In the genomic region with DNA sequence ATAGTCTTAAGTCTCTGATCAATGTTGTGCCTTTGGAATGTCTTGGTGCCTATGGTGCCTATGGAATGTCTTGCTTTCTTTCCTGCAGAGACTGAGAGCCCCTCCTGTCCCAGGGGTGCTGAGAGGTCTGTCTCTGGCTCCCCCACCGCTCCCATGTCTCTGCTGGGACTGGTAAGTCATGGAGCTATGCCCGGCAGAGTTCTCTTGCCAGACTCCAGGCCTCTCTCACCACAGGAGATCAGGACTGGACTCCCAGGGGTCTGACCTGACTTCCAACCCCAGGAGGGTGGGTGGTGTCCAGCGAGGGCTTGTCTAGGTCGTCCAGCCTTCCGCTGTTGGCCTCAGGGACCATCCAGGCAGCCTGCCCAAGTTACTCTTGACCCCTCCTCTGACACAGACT, we compare ENCODE assay signal across 19 cellular contexts. TPM values are rescaled to one million over a fixed set of nuclear protein-coding genes. Genes with fewer than 3 reads are reported as not detected.
DNase-seq lines count a peak whose midpoint lies in the region; ATAC-seq, FAIRE-seq and TF ChIP-seq lines count a peak whose summit lies in the region.
"Had no signal": no experiment of that assay in that cellular context is flagged by ENCODE, and none has a peak within 500 bp of the region (broad histone marks: within the 10 kb centered on the region; RNA-seq: fewer than 3 reads in every experiment).

No MANE protein-coding gene starts in this region.

- FAIRE-seq in HepG2 (lab: Jason Lieb, UNC), result no peak
- FAIRE-seq: H1 had no signal

- no peak overlapping the region for H3K4me3 Mint-ChIP-seq in activated naive CD8-positive, alpha-beta T cell
- H3K4me3 Mint-ChIP-seq in activated naive CD8-positive, alpha-beta T cell treated with anti-CD3 and anti-CD28 coated beads for 36 hours, result no peak overlapping the region
- no peak overlapping the region for H3K4me3 Mint-ChIP-seq in stimulated activated memory B cell treated with anti-CD40 and anti-IgM and Interleukin-4, amounts not matched to agents 10 μg/mL and 1 μg/mL and 100 μg/mL, for 72 hours
- no peak overlapping the region for H3K4me3 Mint-ChIP-seq in neural progenitor cell
- H3K4me3 Mint-ChIP-seq: brain had no signal

- TF ChIP-seq RAD21 in HepG2 (CRISPR knock-in tag; IDR thresholded peaks at IDR 0.05), result no peak

- WGBS in HepG2 (ENCODE audit: low lambda C conversion rate), result 57% methylated on average over 3 of the region's 5 CpGs

- H2AFZ ChIP-seq in HepG2 (ENCODE audit: low read length) (no peak overlapping the region), neural progenitor cell (replicated peaks) (no peak overlapping the region)

- H3K79me2 ChIP-seq in HepG2 (ENCODE audit: insufficient read depth, low read length) (no peaks in the 10 kb centered on the region), neural progenitor cell (ENCODE audit: low read depth) (no peaks in the 10 kb centered on the region)

- in situ Hi-C loops in HepG2 (cut with HindIII; ENCODE audit: extremely low pct_ligation_motif_present, low pct_unique_long_range_greater_than_20kb), result loop anchor here (5.0 kb wide), 1 partner anchor 106 kb away; no protein-coding TSS in a partner anchor

- no peaks in the 10 kb centered on the region for H3K9me3 ChIP-seq in RWPE2 (ENCODE audit: severe bottlenecking)
- no peaks in the 10 kb centered on the region for H3K9me3 ChIP-seq in HepG2 (ENCODE audit: low read length)
- no peaks in the 10 kb centered on the region for H3K9me3 ChIP-seq in neural progenitor cell (ENCODE audit: low read depth)

- no peak for TF ChIP-seq POLR2A in HepG2 (IDR thresholded peaks at IDR 0.05; ENCODE audit: insufficient read depth in 1 of 2, low read depth in 2 of 2, low read length in 2 of 2)

- CTCF ChIA-PET in HepG2 (lab: Yijun Ruan, JAX; ENCODE audit: low intra/inter-chr PET ratio, low total read pairs), result interaction anchor here (1.4 to 3.5 kb wide), 3 partner anchors 7 to 108 kb away, joined by 4 to 77 read pairs (median 27); no protein-coding TSS in a partner anchor

- H3K27ac ChIP-seq in RWPE2 (ENCODE audit: poor library complexity, severe bottlenecking), result peak overlapping the region; percentile 99
- H3K27ac ChIP-seq in HepG2 (ENCODE audit: extremely low read length, insufficient read depth, low read length), result no peak overlapping the region
- no peak overlapping the region for H3K27ac ChIP-seq in neural progenitor cell
- H3K27ac ChIP-seq: C4-2B had no signal

- DNase-seq in activated naive CD8-positive, alpha-beta T cell treated with anti-CD3 and anti-CD28 coated beads for 36 hours, result no peak
- DNase-seq in RWPE2 (ENCODE audit: low spot score) (no peak), HepG2 (ENCODE audit: low spot score) (no peak), neural progenitor cell (ENCODE audit: low spot score) (no peak), RKO (ENCODE audit: low spot score) (no peak), hepatic stellate cell (ENCODE audit: low spot score) (no peak)
- DNase-seq: EL; glutamatergic neuron; NCI-H187; NCI-H526; stimulated activated naive CD4-positive, alpha-beta T cell had no signal

- H3K36me3 ChIP-seq in RWPE2 (ENCODE audit: low read depth) (no peaks in the 10 kb centered on the region), HepG2 (replicated peaks in 1 of 2; ENCODE audit: control insufficient read depth in 1 of 2, insufficient read depth in 2 of 2, low read length in 2 of 2) (no peaks in the 10 kb centered on the region), neural progenitor cell (no peaks in the 10 kb centered on the region)

- intact Hi-C loops in HepG2 (cut with micrococcal nuclease; ENCODE audit: unreplicated experiment), result no loop called here

- no peaks in the 10 kb centered on the region for H3K36me3 Mint-ChIP-seq in activated naive CD8-positive, alpha-beta T cell
- no peaks in the 10 kb centered on the region for H3K36me3 Mint-ChIP-seq in activated naive CD8-positive, alpha-beta T cell treated with anti-CD3 and anti-CD28 coated beads for 36 hours
- no peaks in the 10 kb centered on the region for H3K36me3 Mint-ChIP-seq in stimulated activated memory B cell treated with anti-CD40 and anti-IgM and Interleukin-4, amounts not matched to agents 10 μg/mL and 1 μg/mL and 100 μg/mL, for 72 hours
- H3K36me3 Mint-ChIP-seq in neural progenitor cell, result no peaks in the 10 kb centered on the region
- H3K36me3 Mint-ChIP-seq: activated naive CD4-positive, alpha-beta T cell treated with anti-CD3 and anti-CD28 coated beads, Interleukin-2, amount 50 U/mL, for 72 hours; brain had no signal

- H3K27me3 Mint-ChIP-seq in activated naive CD8-positive, alpha-beta T cell, result no peaks in the 10 kb centered on the region
- no peaks in the 10 kb centered on the region for H3K27me3 Mint-ChIP-seq in activated naive CD8-positive, alpha-beta T cell treated with anti-CD3 and anti-CD28 coated beads for 36 hours
- no peaks in the 10 kb centered on the region for H3K27me3 Mint-ChIP-seq in stimulated activated memory B cell treated with anti-CD40 and anti-IgM and Interleukin-4, amounts not matched to agents 10 μg/mL and 1 μg/mL and 100 μg/mL, for 72 hours
- peaks cover 14% of the 10 kb centered on the region for H3K27me3 Mint-ChIP-seq in neural progenitor cell (ENCODE audit: insufficient read depth, low read depth)

- no peak overlapping the region for H3K9ac ChIP-seq in HepG2 (ENCODE audit: insufficient read depth, low read depth, low read length)
- no peak overlapping the region for H3K9ac ChIP-seq in neural progenitor cell

- POLR2A ChIA-PET in HepG2 (lab: Yijun Ruan, JAX), result interaction anchor here (0.6 to 8.8 kb wide), 7 partner anchors 15 to 88 kb away, joined by 3 to 124 read pairs (median 3); no protein-coding TSS in a partner anchor

- H3K27me3 ChIP-seq in RWPE2 (ENCODE audit: insufficient read depth, poor library complexity, severe bottlenecking), result no peaks in the 10 kb centered on the region
- peaks cover 0 to 24% of the 10 kb centered on the region in 2 experiments; a peak in 3 of 5 replicates for H3K27me3 ChIP-seq in HepG2 (ENCODE audit: control insufficient read depth in 1 of 2, insufficient read depth in 2 of 2, low read length in 2 of 2)
- no peaks in the 10 kb centered on the region for H3K27me3 ChIP-seq in neural progenitor cell

- H3F3A ChIP-seq in neural progenitor cell (ENCODE audit: low read depth), result no peaks in the 10 kb centered on the region

- TF ChIP-seq CTCF in RWPE2 (IDR thresholded peaks at IDR 0.05; ENCODE audit: poor library complexity, severe bottlenecking), result no peak
- no peak for TF ChIP-seq CTCF in HepG2 (CRISPR knock-in tag; IDR thresholded peaks at IDR 0.05)
- no peak for TF ChIP-seq CTCF in neural progenitor cell (IDR thresholded peaks at IDR 0.05)

- H3K4me2 ChIP-seq in HepG2 (ENCODE audit: low read depth, low read length), result peak overlapping the region; percentile 75
- no peak overlapping the region for H3K4me2 ChIP-seq in neural progenitor cell

- BruUV-seq in HepG2 (replicated peaks; lab: Mats Ljungman, UMichigan), result no TSS peak

- ATAC-seq in RWPE2 (ENCODE audit: low read depth) (no peak), HepG2 (no peak)
- ATAC-seq in stimulated activated memory B cell treated with anti-CD40 and anti-IgM and Interleukin-4, amounts not matched to agents 10 μg/mL and 1 μg/mL and 100 μg/mL, for 72 hours, result no peak
- ATAC-seq: activated naive CD4-positive, alpha-beta T cell treated with anti-CD3 and anti-CD28 coated beads, Interleukin-2, amount 50 U/mL, for 72 hours had no signal

- peaks cover 79% of the 10 kb centered on the region for H3K4me1 Mint-ChIP-seq in activated naive CD8-positive, alpha-beta T cell (ENCODE audit: low read depth)
- H3K4me1 Mint-ChIP-seq in activated naive CD8-positive, alpha-beta T cell treated with anti-CD3 and anti-CD28 coated beads for 36 hours, result peaks cover 81% of the 10 kb centered on the region
- peaks cover 91% of the 10 kb centered on the region for H3K4me1 Mint-ChIP-seq in stimulated activated memory B cell treated with anti-CD40 and anti-IgM and Interleukin-4, amounts not matched to agents 10 μg/mL and 1 μg/mL and 100 μg/mL, for 72 hours
- H3K4me1 Mint-ChIP-seq in neural progenitor cell, result peaks cover 11% of the 10 kb centered on the region

- no peaks in the 10 kb centered on the region for H3K9me3 Mint-ChIP-seq in activated naive CD8-positive, alpha-beta T cell (ENCODE audit: low read depth)
- no peaks in the 10 kb centered on the region for H3K9me3 Mint-ChIP-seq in activated naive CD8-positive, alpha-beta T cell treated with anti-CD3 and anti-CD28 coated beads for 36 hours
- H3K9me3 Mint-ChIP-seq in stimulated activated memory B cell treated with anti-CD40 and anti-IgM and Interleukin-4, amounts not matched to agents 10 μg/mL and 1 μg/mL and 100 μg/mL, for 72 hours, result no peaks in the 10 kb centered on the region
- no peaks in the 10 kb centered on the region for H3K9me3 Mint-ChIP-seq in neural progenitor cell
- H3K9me3 Mint-ChIP-seq: activated naive CD4-positive, alpha-beta T cell treated with anti-CD3 and anti-CD28 coated beads, Interleukin-2, amount 50 U/mL, for 72 hours; brain had no signal

- TF ChIP-seq EP300 in HepG2 (IDR thresholded peaks at IDR 0.05; ENCODE audit: low read depth in 2 of 2, low read length in 2 of 2) (no peak), HepG2 (CRISPR knock-in tag; IDR thresholded peaks at IDR 0.05; ENCODE audit: borderline replicate concordance) (no peak)

- H3K4me1 ChIP-seq in RWPE2 (ENCODE audit: insufficient read depth, poor library complexity, severe bottlenecking) (peaks cover 37% of the 10 kb centered on the region), HepG2 (ENCODE audit: insufficient read depth, low read length) (peaks cover 65% of the 10 kb centered on the region), neural progenitor cell (peaks cover 13% of the 10 kb centered on the region)

- H3K27ac Mint-ChIP-seq in activated naive CD8-positive, alpha-beta T cell, result peak overlapping the region; percentile 77
- no peak overlapping the region for H3K27ac Mint-ChIP-seq in activated naive CD8-positive, alpha-beta T cell treated with anti-CD3 and anti-CD28 coated beads for 36 hours
- peak overlapping the region; percentile 94 for H3K27ac Mint-ChIP-seq in stimulated activated memory B cell treated with anti-CD40 and anti-IgM and Interleukin-4, amounts not matched to agents 10 μg/mL and 1 μg/mL and 100 μg/mL, for 72 hours
- H3K27ac Mint-ChIP-seq in neural progenitor cell, result no peak overlapping the region

- H4K20me1 ChIP-seq in HepG2 (ENCODE audit: insufficient read depth, low read length) (no peaks in the 10 kb centered on the region), neural progenitor cell (ENCODE audit: low read depth) (no peaks in the 10 kb centered on the region)

- no peak overlapping the region for H3K4me3 ChIP-seq in RWPE2 (ENCODE audit: severe bottlenecking)
- H3K4me3 ChIP-seq in HepG2 (replicated peaks in 1 of 3; ENCODE audit: insufficient read depth in 1 of 3, low read depth in 2 of 3, low read length in 3 of 3), result no peak overlapping the region
- H3K4me3 ChIP-seq in neural progenitor cell, result no peak overlapping the region
- H3K4me3 ChIP-seq: lung had no signal

RNA-seq across cellular contexts. Expression of a gene that starts 14.0 kb away (rescaled TPM):
- under 1 TPM; 0.30 to 0.31 TPM for total RNA-seq in activated naive CD8-positive, alpha-beta T cell treated with anti-CD3 and anti-CD28 coated beads for 36 hours
- 0.66 and 0.86 TPM in 2 replicates for total RNA-seq in HepG2 (2016; rRNA removed; fragmentation: Illumina TruSeq; extraction: Trizol)
- total RNA-seq in HepG2 (2016; cell fraction: cytosol; rRNA removed; fragmentation: Illumina TruSeq; extraction: Trizol; ENCODE audit: low read depth), result 0.30 and 0.62 TPM in 2 replicates
- total RNA-seq in HepG2 (2016; cell fraction: insoluble cytoplasmic fraction; rRNA removed; fragmentation: Illumina TruSeq; extraction: Trizol), result 0.43 and 0.71 TPM in 2 replicates
- total RNA-seq in HepG2 (2016; cell fraction: membrane; rRNA removed; fragmentation: Illumina TruSeq; extraction: Trizol), result 0.65 and 0.74 TPM in 2 replicates
- 0.40 and 0.66 TPM in 2 replicates for total RNA-seq in HepG2 (2016; cell fraction: nucleus; rRNA removed; fragmentation: Illumina TruSeq; extraction: Trizol)
- 0.92 and 1.4 TPM in 2 replicates for polyA plus RNA-seq in HepG2 (2011; rRNA removed)
- polyA plus RNA-seq in HepG2 (2011; cell fraction: cytosol; rRNA removed), result 0.98 and 1.0 TPM in 2 replicates
- 1.5 and 1.8 TPM in 2 replicates for polyA plus RNA-seq in HepG2 (2011; cell fraction: nucleus; rRNA removed)
- polyA plus RNA-seq in HepG2 (2012), result 0.54 and 0.73 TPM in 2 replicates
- polyA plus RNA-seq in HepG2 (2016; cell fraction: cytosol; fragmentation: Illumina TruSeq; extraction: Trizol; ENCODE audit: low read depth), result 0.26 and 0.61 TPM in 2 replicates
- 0.66 and 0.83 TPM in 2 replicates for polyA plus RNA-seq in HepG2 (2016; cell fraction: insoluble cytoplasmic fraction; fragmentation: Illumina TruSeq; extraction: Trizol; ENCODE audit: low read depth)
- 0.36 and 0.45 TPM in 2 replicates for polyA plus RNA-seq in HepG2 (2016; cell fraction: membrane; fragmentation: Illumina TruSeq; extraction: Trizol; ENCODE audit: low read depth)
- 0.64 and 0.93 TPM in 2 replicates for polyA plus RNA-seq in HepG2 (2016; cell fraction: nucleus; fragmentation: Illumina TruSeq; extraction: Trizol; ENCODE audit: insufficient read depth, low read depth)
- 1.6 and 8.2 TPM in 2 replicates for polyA minus RNA-seq in HepG2 (2011; rRNA and poly(A)+ RNA removed; ENCODE audit: low replicate concordance)
- polyA minus RNA-seq in HepG2 (2011; cell fraction: cytosol; rRNA and poly(A)+ RNA removed), result 0.99 TPM in 1 of 2 replicates, not detected in the other
- 0.39 and 0.87 TPM in 2 replicates for polyA minus RNA-seq in HepG2 (2011; cell fraction: nucleus; rRNA and poly(A)+ RNA removed)
- 0.99 and 1.1 TPM in 2 replicates for total RNA-seq in neural progenitor cell (ENCODE audit: low replicate concordance)
- total RNA-seq: endothelial cell of umbilical vein had no signal

RNA-seq across cellular contexts. Expression of a gene that starts 52.3 kb away (rescaled TPM):
- total RNA-seq in activated naive CD8-positive, alpha-beta T cell treated with anti-CD3 and anti-CD28 coated beads for 36 hours, result 10 to 100 TPM; 48.8 to 51.4 TPM
- 7.1 and 15.8 TPM in 2 replicates for total RNA-seq in HepG2 (2016; rRNA removed; fragmentation: Illumina TruSeq; extraction: Trizol)
- total RNA-seq in HepG2 (2016; cell fraction: cytosol; rRNA removed; fragmentation: Illumina TruSeq; extraction: Trizol; ENCODE audit: low read depth), result 6.7 and 6.9 TPM in 2 replicates
- 5.8 and 16.8 TPM in 2 replicates for total RNA-seq in HepG2 (2016; cell fraction: insoluble cytoplasmic fraction; rRNA removed; fragmentation: Illumina TruSeq; extraction: Trizol)
- total RNA-seq in HepG2 (2016; cell fraction: membrane; rRNA removed; fragmentation: Illumina TruSeq; extraction: Trizol), result 6.1 and 7.5 TPM in 2 replicates
- total RNA-seq in HepG2 (2016; cell fraction: nucleus; rRNA removed; fragmentation: Illumina TruSeq; extraction: Trizol), result 18.1 and 21.2 TPM in 2 replicates
- polyA plus RNA-seq in HepG2 (2011; rRNA removed), result 9.0 and 11.3 TPM in 2 replicates
- polyA plus RNA-seq in HepG2 (2011; cell fraction: cytosol; rRNA removed), result 9.5 and 11.5 TPM in 2 replicates
- polyA plus RNA-seq in HepG2 (2011; cell fraction: nucleus; rRNA removed), result 27.8 and 40.2 TPM in 2 replicates
- polyA plus RNA-seq in HepG2 (2012), result 6.1 and 9.1 TPM in 2 replicates
- 0.77 and 0.90 TPM in 2 replicates for polyA plus RNA-seq in HepG2 (2016; cell fraction: cytosol; fragmentation: Illumina TruSeq; extraction: Trizol; ENCODE audit: low read depth)
- 3.7 and 5.2 TPM in 2 replicates for polyA plus RNA-seq in HepG2 (2016; cell fraction: insoluble cytoplasmic fraction; fragmentation: Illumina TruSeq; extraction: Trizol; ENCODE audit: low read depth)
- polyA plus RNA-seq in HepG2 (2016; cell fraction: membrane; fragmentation: Illumina TruSeq; extraction: Trizol; ENCODE audit: low read depth), result 2.0 and 2.2 TPM in 2 replicates
- polyA plus RNA-seq in HepG2 (2016; cell fraction: nucleus; fragmentation: Illumina TruSeq; extraction: Trizol; ENCODE audit: insufficient read depth, low read depth), result 40.2 and 42.1 TPM in 2 replicates
- 1.2 and 27.6 TPM in 2 replicates for polyA minus RNA-seq in HepG2 (2011; rRNA and poly(A)+ RNA removed; ENCODE audit: low replicate concordance)
- 8.8 and 9.2 TPM in 2 replicates for polyA minus RNA-seq in HepG2 (2011; cell fraction: cytosol; rRNA and poly(A)+ RNA removed)
- polyA minus RNA-seq in HepG2 (2011; cell fraction: nucleus; rRNA and poly(A)+ RNA removed), result 13.6 and 14.7 TPM in 2 replicates
- total RNA-seq in neural progenitor cell (ENCODE audit: low replicate concordance), result 3.5 and 11.7 TPM in 2 replicates

Comparison
In these comparisons a context has a peak if more than half of its experiments do, and no peak if none do; other contexts are left out.
1. H3K27ac Mint-ChIP-seq: peak in activated naive CD8-positive, alpha-beta T cell (single experiment) and stimulated activated memory B cell treated with anti-CD40 and anti-IgM and Interleukin-4, amounts not matched to agents 10 μg/mL and 1 μg/mL and 100 μg/mL, for 72 hours (single experiment); none in activated naive CD8-positive, alpha-beta T cell treated with anti-CD3 and anti-CD28 coated beads for 36 hours (single experiment) and neural progenitor cell (single experiment).